8 cellular contexts compared by ENCODE assay signal in the genomic region with DNA sequence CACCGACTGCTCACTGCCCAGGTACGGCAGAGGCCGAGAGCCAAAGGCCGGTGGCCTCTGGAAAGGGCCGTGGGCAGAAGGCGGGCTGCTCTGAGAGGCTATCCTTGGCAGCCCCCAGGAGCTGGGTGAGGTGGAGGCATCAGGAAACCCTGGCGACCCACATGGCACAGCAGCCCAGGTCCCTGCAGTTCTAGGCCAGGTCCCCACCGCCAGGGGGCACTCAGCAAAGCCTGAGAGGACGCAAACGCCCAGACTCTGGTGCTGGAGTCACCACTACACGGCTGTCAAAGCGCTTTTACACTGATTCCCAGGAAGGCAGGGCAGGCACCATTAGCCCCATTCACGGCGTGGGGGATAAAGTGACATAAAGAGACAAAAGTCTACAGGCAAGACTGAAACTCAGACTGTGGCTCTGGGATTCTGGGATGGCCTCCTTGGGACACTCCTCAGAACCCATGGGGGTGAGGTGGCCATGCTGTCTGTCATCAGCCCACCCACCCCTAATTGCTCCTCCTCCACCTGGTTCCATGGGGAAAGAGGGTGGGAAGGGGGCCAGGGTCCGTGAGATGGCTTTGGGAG. TPM values are rescaled to one million over a fixed set of nuclear protein-coding genes. Genes with fewer than 3 reads are reported as not detected.
DNase-seq lines count a peak whose midpoint lies in the region; FAIRE-seq and TF ChIP-seq lines count a peak whose summit lies in the region.

No MANE protein-coding gene starts in this region.

- H2AFZ ChIP-seq in neural cell (ENCODE audit: low read depth, low read length), result no peak overlapping the region

- H3K9me2 ChIP-seq in neural cell (ENCODE audit: insufficient read depth, low read length), result no peaks in the 10 kb centered on the region

- no peak overlapping the region for H3K27ac ChIP-seq in neural cell (ENCODE audit: low read length)

- H3K79me2 ChIP-seq in neural cell (replicated peaks; ENCODE audit: insufficient read depth, low read length), result no peaks in the 10 kb centered on the region

- no peaks in the 10 kb centered on the region for H4K20me1 ChIP-seq in neural cell (ENCODE audit: insufficient read depth)

- peak overlapping the region in 3 of 4 donors; percentile 52 to 75 (median 63) for H3K4me3 Mint-ChIP-seq in IgD-negative memory B cell

- peaks cover 13% of the 10 kb centered on the region for H3K27me3 ChIP-seq in neural cell (ENCODE audit: insufficient read depth, low read depth, low read length)

- no peak overlapping the region for H3K4me3 ChIP-seq in neural cell (ENCODE audit: low read length)

- H3K27ac Mint-ChIP-seq in IgD-negative memory B cell, result no peak overlapping the region

- H3K4me2 ChIP-seq in neural cell (ENCODE audit: low read length), result no peak overlapping the region

- H3K9me3 Mint-ChIP-seq in IgD-negative memory B cell, result peaks cover 0 to 2% (median 0%) of the 10 kb centered on the region in 3 donors

- DNase-seq in GM10266 (ENCODE audit: extremely low spot score) (peak; percentile 92), RCC 7860 (ENCODE audit: low spot score) (peak; percentile 64), activated T-helper 1 cell treated with Interleukin-2 at 50 U/mL for 16 hours (ENCODE audit: low read depth) (peak; percentile 72), fibroblast of peridontal ligament (ENCODE audit: extremely low read depth) (peak; percentile 74), NCI-H2107 (lab: John Stamatoyannopoulos, UW) (no peak)
- peak; percentile 83 for DNase-seq in stimulated activated naive CD4-positive, alpha-beta T cell treated with Interleukin-2 at 50 U/mL for 16 hours (lab: John Stamatoyannopoulos, UW)

- peaks cover 3 to 9% (median 8%) of the 10 kb centered on the region in 3 donors for H3K4me1 Mint-ChIP-seq in IgD-negative memory B cell

- no peaks in the 10 kb centered on the region for H3K36me3 Mint-ChIP-seq in IgD-negative memory B cell

- no peak for FAIRE-seq in RCC 7860 (lab: Jason Lieb, UNC)

- peaks cover 22% of the 10 kb centered on the region for H3K27me3 Mint-ChIP-seq in IgD-negative memory B cell

- peak; percentile 57 for TF ChIP-seq RAD21 in neural cell (conservative IDR thresholded peaks at IDR 0.05)

- no peaks in the 10 kb centered on the region for H3K36me3 ChIP-seq in neural cell (ENCODE audit: insufficient read depth, low read length)

- TF ChIP-seq EP300 in neural cell (conservative IDR thresholded peaks at IDR 0.05; ENCODE audit: poor library complexity, severe bottlenecking), result no peak

- no peaks in the 10 kb centered on the region for H3F3A ChIP-seq in neural cell (ENCODE audit: insufficient read depth, low read length, poor library complexity, severe bottlenecking)

- no peaks in the 10 kb centered on the region for H3K9me3 ChIP-seq in neural cell (ENCODE audit: low read length)

- no peak overlapping the region for H3K9ac ChIP-seq in neural cell (ENCODE audit: low read length)

- TF ChIP-seq CTCF in GM10266 (IDR thresholded peaks at IDR 0.05; ENCODE audit: control insufficient read depth, insufficient read depth, low read depth, missing control alignments), result peak; percentile 91
- TF ChIP-seq CTCF in neural cell (IDR thresholded peaks at IDR 0.05; ENCODE audit: poor library complexity, severe bottlenecking), result peak; percentile 79

TF ChIP-seq in neural cell, 6 proteins besides CTCF, POLR2A, EP300 and RAD21:
- no peak for TF ChIP-seq POLR2AphosphoS5 (IDR thresholded peaks at IDR 0.05)
- TF ChIP-seq SMC3 (conservative IDR thresholded peaks at IDR 0.05; ENCODE audit: poor library complexity), result peak; percentile 69

RNA-seq across cellular contexts. Expression of a gene that starts 4.9 kb away (rescaled TPM):
- polyA plus RNA-seq in IgD-negative memory B cell (not detected), neural cell (24.0 and 28.8 TPM in 2 replicates)
- polyA minus RNA-seq in neural cell, result 24.1 and 25.4 TPM in 2 replicates

RNA-seq across cellular contexts. Expression of a gene that starts 20.5 kb away (rescaled TPM):
- polyA plus RNA-seq in IgD-negative memory B cell, result 2.3 TPM
- polyA plus RNA-seq in neural cell, result 52.2 and 68.5 TPM in 2 replicates
- 8.0 and 10.0 TPM in 2 replicates for polyA minus RNA-seq in neural cell

Comparison
In these comparisons a context has a peak if more than half of its experiments do, and no peak if none do; other contexts are left out.
1. RNA of a gene that starts 4.9 kb away (polyA plus RNA-seq): 24.0 to 28.8 TPM in neural cell; not detected in IgD-negative memory B cell (single experiment); every median in the first group is over 10 times any median in the second.
2. RNA of a gene that starts 20.5 kb away (polyA plus RNA-seq): 52.2 to 68.5 TPM in neural cell; 2.3 TPM in IgD-negative memory B cell (single experiment); every median in the first group is over 10 times any median in the second.